2 cellular contexts compared by ENCODE assay signal in the genomic region with DNA sequence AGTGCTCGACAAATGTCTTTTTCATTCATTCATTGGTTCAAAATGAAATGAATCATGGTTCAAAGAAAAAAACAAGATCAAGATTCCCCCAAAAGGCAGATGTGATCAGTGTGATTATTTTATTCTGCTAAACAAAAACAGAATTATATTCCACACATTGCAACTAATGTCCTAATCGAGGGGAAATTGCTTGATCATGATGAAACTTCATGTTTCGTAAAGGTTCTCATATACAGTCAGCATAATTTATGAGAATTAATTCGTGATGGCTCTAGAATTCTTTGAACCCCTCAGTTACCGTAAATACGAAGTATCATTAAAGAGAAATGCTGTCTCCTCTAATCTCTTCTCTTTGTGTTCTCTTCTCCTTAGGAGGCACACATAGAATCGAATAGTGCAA.
TF ChIP-seq lines count a peak whose summit lies in the region.

No MANE protein-coding gene starts in this region.

TF ChIP-seq in A549, 52 proteins besides CTCF, POLR2A, EP300 and RAD21 (continued from another document):
- TF ChIP-seq, protein P1, sequence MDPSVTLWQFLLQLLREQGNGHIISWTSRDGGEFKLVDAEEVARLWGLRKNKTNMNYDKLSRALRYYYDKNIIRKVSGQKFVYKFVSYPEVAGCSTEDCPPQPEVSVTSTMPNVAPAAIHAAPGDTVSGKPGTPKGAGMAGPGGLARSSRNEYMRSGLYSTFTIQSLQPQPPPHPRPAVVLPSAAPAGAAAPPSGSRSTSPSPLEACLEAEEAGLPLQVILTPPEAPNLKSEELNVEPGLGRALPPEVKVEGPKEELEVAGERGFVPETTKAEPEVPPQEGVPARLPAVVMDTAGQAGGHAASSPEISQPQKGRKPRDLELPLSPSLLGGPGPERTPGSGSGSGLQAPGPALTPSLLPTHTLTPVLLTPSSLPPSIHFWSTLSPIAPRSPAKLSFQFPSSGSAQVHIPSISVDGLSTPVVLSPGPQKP (IDR thresholded peaks at IDR 0.05; ENCODE audit: low read depth, low read length), result no peak
- TF ChIP-seq CHD4 (IDR thresholded peaks at IDR 0.05; ENCODE audit: borderline replicate concordance), result no peak
- TF ChIP-seq GATA3 (IDR thresholded peaks at IDR 0.05; ENCODE audit: borderline replicate concordance), result no peak
- TF ChIP-seq RARB (CRISPR knock-in tag; IDR thresholded peaks at IDR 0.05), result no peak
- TF ChIP-seq RFX5 (IDR thresholded peaks at IDR 0.05), result no peak
- 0 out of 2 replicates have a peak, but pooled peaks have one; percentile 12 for TF ChIP-seq NFE2L2 (conservative IDR thresholded peaks at IDR 0.05; ENCODE audit: low read length)

TF ChIP-seq in K562, 482 proteins besides CTCF, POLR2A, EP300 and RAD21:
- TF ChIP-seq, protein P2, sequence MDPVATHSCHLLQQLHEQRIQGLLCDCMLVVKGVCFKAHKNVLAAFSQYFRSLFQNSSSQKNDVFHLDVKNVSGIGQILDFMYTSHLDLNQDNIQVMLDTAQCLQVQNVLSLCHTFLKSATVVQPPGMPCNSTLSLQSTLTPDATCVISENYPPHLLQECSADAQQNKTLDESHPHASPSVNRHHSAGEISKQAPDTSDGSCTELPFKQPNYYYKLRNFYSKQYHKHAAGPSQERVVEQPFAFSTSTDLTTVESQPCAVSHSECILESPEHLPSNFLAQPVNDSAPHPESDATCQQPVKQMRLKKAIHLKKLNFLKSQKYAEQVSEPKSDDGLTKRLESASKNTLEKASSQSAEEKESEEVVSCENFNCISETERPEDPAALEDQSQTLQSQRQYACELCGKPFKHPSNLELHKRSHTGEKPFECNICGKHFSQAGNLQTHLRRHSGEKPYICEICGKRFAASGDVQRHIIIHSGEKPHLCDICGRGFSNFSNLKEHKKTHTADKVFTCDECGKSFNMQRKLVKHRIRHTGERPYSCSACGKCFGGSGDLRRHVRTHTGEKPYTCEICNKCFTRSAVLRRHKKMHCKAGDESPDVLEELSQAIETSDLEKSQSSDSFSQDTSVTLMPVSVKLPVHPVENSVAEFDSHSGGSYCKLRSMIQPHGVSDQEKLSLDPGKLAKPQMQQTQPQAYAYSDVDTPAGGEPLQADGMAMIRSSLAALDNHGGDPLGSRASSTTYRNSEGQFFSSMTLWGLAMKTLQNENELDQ (CRISPR knock-in tag; IDR thresholded peaks at IDR 0.05; ENCODE audit: borderline replicate concordance), result no peak
- peak; percentile 61 for TF ChIP-seq MAFG (tag; conservative IDR thresholded peaks at IDR 0.05)
- peak; percentile 35; the same call in 1 of the 2 replicates for TF ChIP-seq C11orf30 (IDR thresholded peaks at IDR 0.05; ENCODE audit: low read depth)
- no peak for TF ChIP-seq SMARCE1 (IDR thresholded peaks at IDR 0.05)
- no peak for TF ChIP-seq ARID3A (IDR thresholded peaks at IDR 0.05; ENCODE audit: borderline replicate concordance, low read depth, low read length)
- TF ChIP-seq ARID1B (IDR thresholded peaks at IDR 0.05), result no peak
- no peak for TF ChIP-seq BDP1 (IDR thresholded peaks at IDR 0.05; ENCODE audit: insufficient read depth, insufficient read length)
- TF ChIP-seq ZNF3 (CRISPR knock-in tag; IDR thresholded peaks at IDR 0.05), result no peak
- no peak for TF ChIP-seq TBL1XR1 (IDR thresholded peaks at IDR 0.05; ENCODE audit: low read length in 2 of 2)
- TF ChIP-seq ZNF316 (IDR thresholded peaks at IDR 0.05), result peak; percentile 78
- TF ChIP-seq ZNF778 (CRISPR knock-in tag; IDR thresholded peaks at IDR 0.05), result no peak
- TF ChIP-seq ZNF121 (CRISPR knock-in tag; conservative IDR thresholded peaks at IDR 0.05), result no peak
